In genomic region chr6:54419885-54420284, GRCh38 we compare ENCODE assay signal across 9 cellular contexts.
DNase-seq lines count a peak whose midpoint lies in the region; ATAC-seq and TF ChIP-seq lines count a peak whose summit lies in the region.
"Had no signal": no experiment of that assay in that cellular context is flagged by ENCODE, and none has a peak within 500 bp of the region (broad histone marks: within the 10 kb centered on the region; RNA-seq: fewer than 3 reads in every experiment).

No MANE protein-coding gene starts in this region.

- CTCF ChIA-PET in Calu3 (lab: Charles Lee), result interaction anchor here (0.5 to 1.0 kb wide), 5 partner anchors 17 to 424 kb away, joined by 3 to 4 read pairs (median 3); no protein-coding TSS in a partner anchor

- ATAC-seq in omental fat pad (ENCODE audit: low FRiP score) (peak; percentile 91), HG02610 (IDR thresholded peaks at IDR 0.05; ENCODE audit: unreplicated experiment) (no peak), GM21360 (IDR thresholded peaks at IDR 0.05; ENCODE audit: unreplicated experiment) (no peak), HG02885 (IDR thresholded peaks at IDR 0.05; ENCODE audit: poor library complexity, unreplicated experiment) (no peak)

- H3K4me3 Mint-ChIP-seq in Calu3 (ENCODE audit: low read depth, unreplicated experiment), result no peak overlapping the region

- no TSS peak for BruUV-seq in Calu3 (replicated peaks; lab: Mats Ljungman, UMichigan)

- no peaks in the 10 kb centered on the region for H3K27me3 Mint-ChIP-seq in Calu3 (ENCODE audit: unreplicated experiment)

- intact Hi-C loops in Calu3 (cut with micrococcal nuclease; ENCODE audit: unreplicated experiment), result no loop called here

- H3K4me1 Mint-ChIP-seq in Calu3 (ENCODE audit: low read depth, unreplicated experiment), result no peaks in the 10 kb centered on the region

- H3K27ac Mint-ChIP-seq in Calu3 (ENCODE audit: unreplicated experiment), result peak overlapping the region; percentile 76

- no peaks in the 10 kb centered on the region for H3K9me3 Mint-ChIP-seq in Calu3 (ENCODE audit: low read depth, unreplicated experiment)

- DNase-seq in Calu3 (no peak), OCI-M1 (lab: John Stamatoyannopoulos, UW) (peak; percentile 56), dermis microvascular lymphatic vessel endothelial cell (ENCODE audit: low read depth in 2 of 2) (peak; percentile 4 to 65), omental fat pad (ENCODE audit: low spot score) (no peak), pons (ENCODE audit: low spot score) (no peak)
- DNase-seq: gastrocnemius medialis had no signal

- TF ChIP-seq CTCF in Calu3 (IDR thresholded peaks at IDR 0.05; ENCODE audit: unreplicated experiment) (no peak), omental fat pad (IDR thresholded peaks at IDR 0.05) (no peak)

- H3K36me3 Mint-ChIP-seq in Calu3 (ENCODE audit: insufficient read depth, unreplicated experiment), result no peaks in the 10 kb centered on the region

Comparison
In these comparisons a context has a peak if more than half of its experiments do, and no peak if none do; other contexts are left out.
1. DNase-seq: peak in OCI-M1 (single experiment) and dermis microvascular lymphatic vessel endothelial cell (2 of 2); none in Calu3 (single experiment), omental fat pad (single experiment) and pons (single experiment).